In the genomic region with DNA sequence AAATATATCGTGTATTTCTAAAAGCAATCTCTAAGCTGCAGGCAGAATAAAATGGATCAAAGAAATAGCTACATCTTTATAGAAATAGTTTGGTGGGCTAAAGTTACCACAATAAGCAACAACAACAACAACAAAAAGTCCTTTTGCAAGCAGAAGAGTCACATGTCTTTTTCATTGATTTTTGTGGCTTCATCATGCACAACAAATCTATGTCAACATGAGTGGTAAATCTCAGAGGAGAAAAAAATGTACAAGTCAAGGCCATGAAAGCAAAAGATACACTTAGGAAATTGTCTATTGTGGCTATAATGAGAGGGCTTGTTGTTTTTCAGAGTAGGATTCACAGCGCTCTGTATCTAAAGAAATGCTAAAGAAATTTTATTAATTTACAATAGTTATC, we compare ENCODE assay signal across 26 cellular contexts.
DNase-seq lines count a peak whose midpoint lies in the region; ATAC-seq, FAIRE-seq and TF ChIP-seq lines count a peak whose summit lies in the region.
"Had no signal": no experiment of that assay in that cellular context is flagged by ENCODE, and none has a peak within 500 bp of the region (broad histone marks: within the 10 kb centered on the region; RNA-seq: fewer than 3 reads in every experiment).

No MANE protein-coding gene starts in this region.

- FAIRE-seq in HepG2 (lab: Jason Lieb, UNC) (no peak), astrocyte (lab: Jason Lieb, UNC) (no peak)
- FAIRE-seq: A549, GM12878, GM12892, GM18507 had no signal

- no peak for DNase-seq in HepG2 (ENCODE audit: low spot score)
- no peak for DNase-seq in right lobe of liver
- no peak for DNase-seq in astrocyte (ENCODE audit: low read depth)
- DNase-seq in neural progenitor cell (ENCODE audit: low spot score) = no peak
- DNase-seq in LoVo (ENCODE audit: low spot score) = no peak
- no peak for DNase-seq in breast epithelium (ENCODE audit: low spot score in 2 of 2)
- DNase-seq: AML-193; Caco-2; Calu3; CD4-positive, alpha-beta T cell; CD8-positive, alpha-beta T cell; DMS 273 treated with DMSO at 0.1 percent for 48 hours; DMS153; DMS53; DMS79; DND-41; EL; GDM1 had no signal

- H4K20me1 ChIP-seq in HepG2 (ENCODE audit: insufficient read depth, low read length) (no peaks in the 10 kb centered on the region), astrocyte (ENCODE audit: insufficient read depth, low read length) (no peaks in the 10 kb centered on the region), neural progenitor cell (ENCODE audit: low read depth) (no peaks in the 10 kb centered on the region)
- H4K20me1 ChIP-seq: BLaER1 treated with 17β-estradiol and CSF1 and Interleukin-3, amounts not matched to agents 10 nM and 100 nM had no signal

- H3K27ac ChIP-seq in HepG2 (ENCODE audit: extremely low read length, insufficient read depth, low read length) = no peak overlapping the region
- H3K27ac ChIP-seq in right lobe of liver = no peak overlapping the region
- no peak overlapping the region for H3K27ac ChIP-seq in astrocyte (ENCODE audit: low read depth, low read length)
- H3K27ac ChIP-seq in neural progenitor cell = no peak overlapping the region
- H3K27ac ChIP-seq in breast epithelium = no peak overlapping the region
- H3K27ac ChIP-seq: 22Rv1; A549; BLaER1 treated with 17β-estradiol and CSF1 and Interleukin-3, amounts not matched to agents 10 nM and 100 nM; C4-2B had no signal

- H3K27ac Mint-ChIP-seq in astrocyte (ENCODE audit: unreplicated experiment) (no peak overlapping the region), neural progenitor cell (no peak overlapping the region)
- H3K27ac Mint-ChIP-seq: B cell; CD4-positive, alpha-beta T cell; CD8-positive, alpha-beta T cell had no signal

- no peaks in the 10 kb centered on the region for H3K36me3 ChIP-seq in HepG2 (replicated peaks in 1 of 2; ENCODE audit: control insufficient read depth in 1 of 2, insufficient read depth in 2 of 2, low read length in 2 of 2)
- H3K36me3 ChIP-seq in right lobe of liver = no peaks in the 10 kb centered on the region
- no peaks in the 10 kb centered on the region for H3K36me3 ChIP-seq in astrocyte (ENCODE audit: insufficient read depth, low read length)
- H3K36me3 ChIP-seq in neural progenitor cell = no peaks in the 10 kb centered on the region
- H3K36me3 ChIP-seq in breast epithelium = no peaks in the 10 kb centered on the region
- H3K36me3 ChIP-seq: BLaER1 treated with 17β-estradiol and CSF1 and Interleukin-3, amounts not matched to agents 10 nM and 100 nM had no signal

- POLR2A ChIA-PET in HepG2 (lab: Yijun Ruan, JAX) = no interaction called here

- H3K4me3 Mint-ChIP-seq in astrocyte (ENCODE audit: unreplicated experiment) (peak overlapping the region; percentile 58), neural progenitor cell (no peak overlapping the region)
- H3K4me3 Mint-ChIP-seq: B cell; CD4-positive, alpha-beta T cell; CD8-positive, alpha-beta T cell had no signal

- no peak overlapping the region for H3K9ac ChIP-seq in HepG2 (ENCODE audit: insufficient read depth, low read depth, low read length)
- H3K9ac ChIP-seq in astrocyte (ENCODE audit: low read length) = no peak overlapping the region
- no peak overlapping the region for H3K9ac ChIP-seq in neural progenitor cell
- H3K9ac ChIP-seq: BLaER1 treated with 17β-estradiol and CSF1 and Interleukin-3, amounts not matched to agents 10 nM and 100 nM had no signal

- no peak for TF ChIP-seq CTCF in HepG2 (CRISPR knock-in tag; IDR thresholded peaks at IDR 0.05)
- TF ChIP-seq CTCF in right lobe of liver (IDR thresholded peaks at IDR 0.05) = no peak
- no peak for TF ChIP-seq CTCF in astrocyte (IDR thresholded peaks at IDR 0.05; ENCODE audit: insufficient read depth, low read depth, low read length)
- no peak for TF ChIP-seq CTCF in neural progenitor cell (IDR thresholded peaks at IDR 0.05)
- no peak for TF ChIP-seq CTCF in breast epithelium (IDR thresholded peaks at IDR 0.05)

- H3K4me1 ChIP-seq in HepG2 (ENCODE audit: insufficient read depth, low read length) (no peaks in the 10 kb centered on the region), right lobe of liver (no peaks in the 10 kb centered on the region), astrocyte (ENCODE audit: insufficient read depth, low read length) (no peaks in the 10 kb centered on the region), neural progenitor cell (peaks cover 5% of the 10 kb centered on the region), breast epithelium (no peaks in the 10 kb centered on the region)
- H3K4me1 ChIP-seq: A549; BLaER1 treated with 17β-estradiol and CSF1 and Interleukin-3, amounts not matched to agents 10 nM and 100 nM; Caco-2 had no signal

- no TSS peak for BruUV-seq in HepG2 (replicated peaks; lab: Mats Ljungman, UMichigan)

- 6% methylated on average over 2 of the region's 2 CpGs for WGBS in HepG2 (ENCODE audit: low lambda C conversion rate)
- 79% methylated on average over 2 of the region's 2 CpGs for WGBS in right lobe of liver (ENCODE audit: insufficient coverage, low coverage, low lambda C conversion rate, missing lambda C conversion rate)

- H3K9me3 ChIP-seq in HepG2 (ENCODE audit: low read length) (no peaks in the 10 kb centered on the region), right lobe of liver (no peaks in the 10 kb centered on the region), astrocyte (ENCODE audit: insufficient read depth, low read depth, low read length) (no peaks in the 10 kb centered on the region), neural progenitor cell (ENCODE audit: low read depth) (no peaks in the 10 kb centered on the region), breast epithelium (no peaks in the 10 kb centered on the region)
- H3K9me3 ChIP-seq: A549; BLaER1 treated with 17β-estradiol and CSF1 and Interleukin-3, amounts not matched to agents 10 nM and 100 nM; Caco-2 had no signal

- H3K4me2 ChIP-seq in HepG2 (ENCODE audit: low read depth, low read length) (no peak overlapping the region), astrocyte (ENCODE audit: low read length) (no peak overlapping the region), neural progenitor cell (no peak overlapping the region)
- H3K4me2 ChIP-seq: A549; BLaER1 treated with 17β-estradiol and CSF1 and Interleukin-3, amounts not matched to agents 10 nM and 100 nM had no signal

- no peaks in the 10 kb centered on the region for H3F3A ChIP-seq in neural progenitor cell (ENCODE audit: low read depth)

- H3K4me1 Mint-ChIP-seq in astrocyte (ENCODE audit: low read depth, unreplicated experiment) (peaks cover 3% of the 10 kb centered on the region), neural progenitor cell (no peaks in the 10 kb centered on the region)
- H3K4me1 Mint-ChIP-seq: B cell had no signal

- intact Hi-C loops in HepG2 (cut with micrococcal nuclease; ENCODE audit: unreplicated experiment) = no loop called here
- intact Hi-C loops in right lobe of liver (cut with DNase I) = no loop called here
- intact Hi-C loops in breast epithelium (cut with DNase I; ENCODE audit: low total_unique reads) = no loop called here

- TF ChIP-seq EP300 in HepG2 (IDR thresholded peaks at IDR 0.05; ENCODE audit: low read depth in 2 of 2, low read length in 2 of 2) (no peak; a peak in 1 of 4 replicates), HepG2 (CRISPR knock-in tag; IDR thresholded peaks at IDR 0.05; ENCODE audit: borderline replicate concordance) (no peak)

- H2AFZ ChIP-seq in HepG2 (ENCODE audit: low read length) (no peak overlapping the region), astrocyte (ENCODE audit: low read depth, low read length) (no peak overlapping the region), neural progenitor cell (replicated peaks) (peak overlapping the region; percentile 82)

- H3K9me3 Mint-ChIP-seq in astrocyte (ENCODE audit: unreplicated experiment) (peaks cover 3% of the 10 kb centered on the region), neural progenitor cell (no peaks in the 10 kb centered on the region)
- H3K9me3 Mint-ChIP-seq: CD4-positive, alpha-beta T cell; CD8-positive, alpha-beta T cell had no signal

- H3K36me3 Mint-ChIP-seq in astrocyte (ENCODE audit: low read depth, unreplicated experiment) = peaks cover 2% of the 10 kb centered on the region
- no peaks in the 10 kb centered on the region for H3K36me3 Mint-ChIP-seq in neural progenitor cell
- H3K36me3 Mint-ChIP-seq: CD8-positive, alpha-beta T cell had no signal

- H3K27me3 ChIP-seq in HepG2 (ENCODE audit: control insufficient read depth in 1 of 2, insufficient read depth in 2 of 2, low read length in 2 of 2) (no peaks in the 10 kb centered on the region), right lobe of liver (no peaks in the 10 kb centered on the region), astrocyte (ENCODE audit: insufficient read depth, low read length) (no peaks in the 10 kb centered on the region), neural progenitor cell (no peaks in the 10 kb centered on the region), breast epithelium (no peaks in the 10 kb centered on the region)
- H3K27me3 ChIP-seq: BLaER1 treated with 17β-estradiol and CSF1 and Interleukin-3, amounts not matched to agents 10 nM and 100 nM had no signal

- H3K27me3 Mint-ChIP-seq in astrocyte (ENCODE audit: low read depth, unreplicated experiment) (no peaks in the 10 kb centered on the region), neural progenitor cell (ENCODE audit: insufficient read depth, low read depth) (peaks cover 2% of the 10 kb centered on the region)
- H3K27me3 Mint-ChIP-seq: B cell; CD4-positive, alpha-beta T cell had no signal

- no peak for TF ChIP-seq RAD21 in HepG2 (CRISPR knock-in tag; IDR thresholded peaks at IDR 0.05)

- no peak for TF ChIP-seq POLR2A in HepG2 (IDR thresholded peaks at IDR 0.05; ENCODE audit: insufficient read depth in 1 of 2, low read depth in 2 of 2, low read length in 2 of 2)
- TF ChIP-seq POLR2A in right lobe of liver (IDR thresholded peaks at IDR 0.05) = no peak
- no peak for TF ChIP-seq POLR2A in breast epithelium (IDR thresholded peaks at IDR 0.05)

- H3K4me3 ChIP-seq in HepG2 (replicated peaks in 1 of 3; ENCODE audit: insufficient read depth in 1 of 3, low read depth in 2 of 3, low read length in 3 of 3) = no peak overlapping the region
- H3K4me3 ChIP-seq in right lobe of liver = no peak overlapping the region
- H3K4me3 ChIP-seq in astrocyte (ENCODE audit: insufficient read depth, low read depth, low read length) = no peak overlapping the region
- H3K4me3 ChIP-seq in neural progenitor cell = no peak overlapping the region
- no peak overlapping the region for H3K4me3 ChIP-seq in breast epithelium
- H3K4me3 ChIP-seq: A549; BLaER1 treated with 17β-estradiol and CSF1 and Interleukin-3, amounts not matched to agents 10 nM and 100 nM; GM12878 had no signal

- CTCF ChIA-PET in HepG2 (lab: Yijun Ruan, JAX; ENCODE audit: low intra/inter-chr PET ratio, low total read pairs) = no interaction called here

- H3K79me2 ChIP-seq in HepG2 (ENCODE audit: insufficient read depth, low read length) (no peaks in the 10 kb centered on the region), astrocyte (ENCODE audit: insufficient read depth, low read length) (no peaks in the 10 kb centered on the region), neural progenitor cell (ENCODE audit: low read depth) (no peaks in the 10 kb centered on the region)

- ATAC-seq in HepG2 = no peak
- no peak for ATAC-seq in right lobe of liver
- ATAC-seq: A549; CD8-positive, alpha-beta T cell; GM12878 had no signal

- in situ Hi-C loops in HepG2 (cut with HindIII; ENCODE audit: extremely low pct_ligation_motif_present, low pct_unique_long_range_greater_than_20kb) = no loop called here

TF ChIP-seq in HepG2, 621 proteins besides CTCF, POLR2A, EP300 and RAD21 (continues in another document):
- TF ChIP-seq ZNF382 (CRISPR knock-in tag; IDR thresholded peaks at IDR 0.05; ENCODE audit: borderline replicate concordance) = no peak
- no peak for TF ChIP-seq IRF2 (CRISPR knock-in tag; IDR thresholded peaks at IDR 0.05)
